8 cellular contexts compared by ENCODE assay signal in the genomic region with DNA sequence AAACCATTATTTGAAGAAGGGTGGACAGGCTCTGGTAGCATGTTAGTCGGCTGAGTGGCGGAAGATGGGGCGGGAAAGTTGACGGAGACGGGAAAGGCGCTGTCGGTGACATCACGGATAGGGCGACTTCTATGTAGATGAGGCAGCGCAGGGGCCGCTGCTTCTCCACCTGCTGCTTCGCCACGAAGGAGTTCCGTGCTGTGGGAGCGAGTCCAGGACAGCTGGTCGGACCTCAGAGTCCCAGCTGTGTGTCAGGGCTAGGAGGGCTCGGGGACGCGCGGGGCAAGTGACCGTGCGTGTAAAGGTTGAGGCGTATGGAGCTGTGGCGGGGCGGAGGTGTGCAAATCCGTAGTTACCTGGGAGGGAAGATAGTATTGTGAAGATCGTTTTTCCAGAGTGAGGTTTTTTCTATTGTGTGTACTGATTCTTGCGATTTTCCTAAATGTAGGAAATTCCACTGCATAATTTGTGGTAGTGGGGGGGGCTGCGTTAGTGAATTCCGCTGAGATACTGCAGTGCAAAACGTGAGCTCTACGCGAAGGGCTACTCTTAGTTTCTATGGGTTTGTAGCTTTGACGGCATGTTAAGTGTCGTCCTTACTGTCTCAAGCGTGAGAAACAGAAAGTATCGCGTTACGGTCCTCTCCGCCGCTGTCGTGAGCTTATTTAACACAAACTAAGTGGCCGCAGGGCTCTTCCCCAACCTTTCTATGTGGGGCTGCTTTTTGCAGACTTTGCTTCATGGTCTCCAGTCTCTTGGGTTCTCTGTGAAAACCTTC.
A peak's percentile ranks its signal among the peaks of the same experiment; 100 is the strongest.
DNase-seq lines count a peak whose midpoint lies in the region; ATAC-seq and TF ChIP-seq lines count a peak whose summit lies in the region.

No MANE protein-coding gene starts in this region.

- peak; percentile 53 to 56 for TF ChIP-seq POLR2A in suprapubic skin (IDR thresholded peaks at IDR 0.05)

- H3K4me1 ChIP-seq in neuron (ENCODE audit: insufficient read depth, low read length) (peaks cover 9% of the 10 kb centered on the region), suprapubic skin (peaks cover 13% of the 10 kb centered on the region)

- no peaks in the 10 kb centered on the region for H3K36me3 ChIP-seq in neuron (ENCODE audit: insufficient read depth, low read length)
- no peaks in the 10 kb centered on the region for H3K36me3 ChIP-seq in suprapubic skin

- H3K9me3 ChIP-seq in neuron (ENCODE audit: low read length) (no peaks in the 10 kb centered on the region), suprapubic skin (no peaks in the 10 kb centered on the region)

- DNase-seq in NCI-H1092 treated with DMSO at 0.1 percent for 48 hours (lab: John Stamatoyannopoulos, UW) (peak; percentile 19), NCI-H1092 (lab: John Stamatoyannopoulos, UW) (no peak), OCI-M1 (lab: John Stamatoyannopoulos, UW) (peak; percentile 99), fibroblast of villous mesenchyme (ENCODE audit: low read depth) (peak; percentile 82), suprapubic skin (ENCODE audit: low spot score in 2 of 2) (peak; percentile 78 to 81)
- DNase-seq in activated effector memory CD4-positive, alpha-beta T cell treated with Interleukin-2 at 50 U/mL for 16 hours, result peak; percentile 46

- H2AFZ ChIP-seq in neuron (ENCODE audit: low read depth, low read length), result peak overlapping the region; percentile 50

- TF ChIP-seq EP300 in suprapubic skin (IDR thresholded peaks at IDR 0.05), result no peak

- peak overlapping the region; percentile 88 for H3K27ac ChIP-seq in suprapubic skin

- H3K27me3 ChIP-seq in neuron (ENCODE audit: insufficient read depth, low read length) (peaks cover 32% of the 10 kb centered on the region), suprapubic skin (no peaks in the 10 kb centered on the region)

- H3K4me3 ChIP-seq in fibroblast of villous mesenchyme (ENCODE audit: low read depth, low read length), result peak overlapping the region; percentile 66
- H3K4me3 ChIP-seq in neuron (ENCODE audit: low read length), result peak overlapping the region; percentile 43
- peak overlapping the region; percentile 60 for H3K4me3 ChIP-seq in suprapubic skin

- WGBS in suprapubic skin, result under 1% methylated on average over 31 of the region's 43 CpGs

- ATAC-seq in HG03139 (IDR thresholded peaks at IDR 0.05; ENCODE audit: unreplicated experiment), result peak; percentile 49

- no peak for TF ChIP-seq CTCF in fibroblast of villous mesenchyme (IDR thresholded peaks at IDR 0.05; ENCODE audit: insufficient read depth, low read depth, low read length)
- no peak for TF ChIP-seq CTCF in suprapubic skin (IDR thresholded peaks at IDR 0.05)
